In the genomic region with DNA sequence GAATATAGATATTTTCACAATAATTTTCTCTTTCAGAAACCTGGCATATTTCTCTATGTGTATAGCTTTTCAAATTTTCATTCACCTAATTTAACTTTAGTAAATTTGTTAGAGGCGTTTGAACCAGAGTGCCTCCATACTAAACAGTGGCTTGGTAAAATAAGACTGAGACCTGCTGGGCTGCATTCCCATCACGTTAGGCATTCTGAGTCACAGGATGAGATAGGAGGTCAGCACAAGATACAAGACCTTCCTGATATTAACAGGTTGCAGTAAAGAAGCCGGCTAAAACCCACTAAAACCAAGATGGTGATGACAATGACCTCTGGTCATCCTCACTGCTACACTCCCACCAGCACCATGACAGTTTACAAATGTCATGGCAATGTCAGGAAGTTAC, we compare ENCODE assay signal across 10 cellular contexts.
"Had no signal": no experiment of that assay in that cellular context is flagged by ENCODE, and none has a peak within 500 bp of the region (broad histone marks: within the 10 kb centered on the region; RNA-seq: fewer than 3 reads in every experiment).

No MANE protein-coding gene starts in this region.

- DNase-seq: activated CD4-positive, alpha-beta T cell treated with anti-CD3 and anti-CD28 coated beads, Interleukin-2, amount 50 U/mL, for 1 hour; activated naive CD4-positive, alpha-beta T cell treated with anti-CD3 and anti-CD28 coated beads, Interleukin-2, amount 10 ng/mL, durations not matched to agents 7 days and 5 days; activated T-cell treated with anti-CD3 and anti-CD28 coated beads for 4 hours; natural killer cell; posterior cingulate gyrus; small intestine; tibial artery had no signal

- H3K36me3 ChIP-seq: right atrium auricular region had no signal

- H3K27me3 ChIP-seq: right atrium auricular region, tibial artery had no signal

- H3K27ac ChIP-seq: right atrium auricular region, tibial artery had no signal

- FAIRE-seq: small intestine had no signal

- H3K9me3 ChIP-seq: right atrium auricular region, tibial artery had no signal

- H3K4me3 ChIP-seq: right atrium auricular region, tibial artery had no signal

- ATAC-seq: activated T-helper 17 cell treated with anti-CD3 and anti-CD28 coated beads, Interleukin-2, amount 50 U/mL, for 72 hours; left lobe of liver; natural killer cell had no signal
